In the genomic region with DNA sequence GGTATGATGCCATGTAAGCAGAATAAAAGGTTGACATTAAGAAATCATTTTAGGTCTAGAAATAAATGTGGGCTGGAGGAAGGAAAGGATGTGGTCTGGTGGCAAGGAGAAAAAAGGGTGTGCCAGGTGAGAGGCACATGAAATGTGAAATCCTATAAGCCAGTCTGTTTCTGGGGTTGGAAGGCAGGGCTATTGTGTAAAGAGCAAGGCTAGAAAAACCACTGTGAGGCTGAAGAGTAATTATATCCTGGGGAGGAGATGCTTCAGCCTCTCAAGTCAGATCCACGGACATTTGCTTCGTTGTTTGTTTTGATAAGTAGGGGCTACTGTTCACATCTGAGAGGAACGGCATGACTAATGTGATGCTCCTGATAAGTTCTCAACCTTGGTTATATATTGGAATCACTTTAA, we compare ENCODE assay signal across 7 cellular contexts.
DNase-seq lines count a peak whose midpoint lies in the region; ATAC-seq and TF ChIP-seq lines count a peak whose summit lies in the region.

No MANE protein-coding gene starts in this region.

- H3K4me1 ChIP-seq in lower lobe of right lung, result peaks cover 23% of the 10 kb centered on the region

- H3K27ac Mint-ChIP-seq in T-helper 17 cell, result peak overlapping the region; percentile 73

- no peaks in the 10 kb centered on the region for H3K36me3 ChIP-seq in lower lobe of right lung

- DNase-seq in T-helper 17 cell, result no peak
- DNase-seq in lower lobe of right lung, result no peak
- DNase-seq in AG08395 (ENCODE audit: low spot score), result no peak
- DNase-seq in NCI-H1694 treated with DMSO at 0.1 percent for 48 hours (lab: John Stamatoyannopoulos, UW), result no peak
- DNase-seq in NCI-H128 (lab: John Stamatoyannopoulos, UW; ENCODE audit: unreplicated experiment), result no peak

- H3K4me3 ChIP-seq in lower lobe of right lung, result no peak overlapping the region

- no peaks in the 10 kb centered on the region for H3K27me3 ChIP-seq in lower lobe of right lung (ENCODE audit: low read depth)

- ATAC-seq in GM18502 (IDR thresholded peaks at IDR 0.05; ENCODE audit: poor library complexity, unreplicated experiment) (peak; percentile 42), HG03060 (IDR thresholded peaks at IDR 0.05; ENCODE audit: low read depth, unreplicated experiment) (peak; percentile 33), T-helper 17 cell (peak; percentile 79), lower lobe of right lung (peak; percentile 27)

- H3K27ac ChIP-seq in lower lobe of right lung, result no peak overlapping the region

- no peaks in the 10 kb centered on the region for H3K9me3 ChIP-seq in T-helper 17 cell (ENCODE audit: control insufficient read depth, low read length, poor library complexity, severe bottlenecking)
- H3K9me3 ChIP-seq in lower lobe of right lung, result no peaks in the 10 kb centered on the region

- intact Hi-C loops in lower lobe of right lung (cut with DNase I), result no loop called here

- H3K4me1 Mint-ChIP-seq in T-helper 17 cell, result peaks cover 34% of the 10 kb centered on the region

- peaks cover 3% of the 10 kb centered on the region for H3K36me3 Mint-ChIP-seq in T-helper 17 cell (ENCODE audit: low read depth)

- H3K4me3 Mint-ChIP-seq in T-helper 17 cell, result peak overlapping the region; percentile 83

- no peaks in the 10 kb centered on the region for H3K27me3 Mint-ChIP-seq in T-helper 17 cell

- no peak for TF ChIP-seq CTCF in lower lobe of right lung (IDR thresholded peaks at IDR 0.05)

Comparison
In these comparisons a context has a peak if more than half of its experiments do, and no peak if none do; other contexts are left out.
1. ATAC-seq: peak in every context shown above with its lines; median percentile 79 in T-helper 17 cell; 42 in GM18502; 33 in HG03060; 27 in lower lobe of right lung.